10 cellular contexts compared by ENCODE assay signal in the genomic region with DNA sequence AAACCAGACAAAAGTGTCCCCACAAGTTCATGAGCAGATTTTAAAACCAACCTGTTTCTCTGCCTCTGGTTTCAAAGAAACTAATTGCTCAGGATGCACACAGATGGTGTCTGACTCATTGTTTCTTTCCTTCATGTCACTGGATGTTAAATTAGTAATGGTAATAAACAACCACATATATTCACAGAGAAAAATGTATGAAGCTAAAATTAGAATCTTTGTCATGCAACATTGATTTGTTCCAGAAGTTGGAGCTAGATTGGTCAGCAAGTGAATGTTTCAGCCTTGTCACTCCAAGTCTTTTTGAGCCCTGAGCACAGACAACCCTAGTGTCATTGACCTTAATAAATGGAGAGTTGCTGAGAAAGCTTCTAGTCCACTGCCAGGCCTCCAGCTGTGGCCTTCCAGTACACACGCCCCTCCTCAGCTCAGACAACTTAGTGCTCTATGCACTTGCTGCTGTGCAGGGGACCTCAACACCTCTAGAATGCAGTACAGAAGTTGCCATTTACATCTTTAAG.
A peak's percentile ranks its signal among the peaks of the same experiment; 100 is the strongest.
DNase-seq lines count a peak whose midpoint lies in the region; ATAC-seq and TF ChIP-seq lines count a peak whose summit lies in the region.
"Had no signal": no experiment of that assay in that cellular context is flagged by ENCODE, and none has a peak within 500 bp of the region (broad histone marks: within the 10 kb centered on the region; RNA-seq: fewer than 3 reads in every experiment).

No MANE protein-coding gene starts in this region.

- H3K27ac ChIP-seq in PC-3 (ENCODE audit: low read length) = no peak overlapping the region
- peak overlapping the region; percentile 62 to 82 (median 76) for H3K27ac ChIP-seq in esophagus squamous epithelium
- H3K27ac ChIP-seq in stomach = peak overlapping the region in 4 of 5 donors; percentile 67 to 77 (median 68)
- no peak overlapping the region for H3K27ac ChIP-seq in caudate nucleus (ENCODE audit: low read depth, low read length)
- H3K27ac ChIP-seq: HL-60 had no signal

- DNase-seq in NCI-H446 treated with DMSO at 0.1 percent for 48 hours (lab: John Stamatoyannopoulos, UW) (peak; percentile 11), NCI-H446 (lab: John Stamatoyannopoulos, UW) (no peak), PC-3 (peak; percentile 49), esophagus squamous epithelium (lab: John Stamatoyannopoulos, UW) (no peak), stomach (no peak), caudate nucleus (lab: John Stamatoyannopoulos, UW) (no peak), NCI-H1417 (lab: John Stamatoyannopoulos, UW) (no peak), NCI-H526 (lab: John Stamatoyannopoulos, UW) (no peak)

- no peak for TF ChIP-seq EP300 in stomach (IDR thresholded peaks at IDR 0.05)

- no peaks in the 10 kb centered on the region for H3K9me2 ChIP-seq in PC-3 (replicated peaks; ENCODE audit: low read length)

- no peak for TF ChIP-seq POLR2A in esophagus squamous epithelium (IDR thresholded peaks at IDR 0.05)
- no peak for TF ChIP-seq POLR2A in stomach (IDR thresholded peaks at IDR 0.05)

- BruUV-seq in PC-3 (replicated peaks; lab: Mats Ljungman, UMichigan) = no TSS peak

- H3K27me3 ChIP-seq in PC-3 (ENCODE audit: low read length) (no peaks in the 10 kb centered on the region), esophagus squamous epithelium (no peaks in the 10 kb centered on the region), stomach (no peaks in the 10 kb centered on the region)

- H3K4me1 ChIP-seq in PC-3 (ENCODE audit: insufficient read depth, low read length) (peaks cover 27% of the 10 kb centered on the region), esophagus squamous epithelium (peaks cover 0 to 30% (median 24%) of the 10 kb centered on the region in 3 donors), stomach (peaks cover 9 to 38% (median 29%) of the 10 kb centered on the region in 4 donors)

- no peaks in the 10 kb centered on the region for H3K79me2 ChIP-seq in PC-3 (ENCODE audit: low read length)

- 0 out of 2 replicates have a peak overlapping the region, but pooled peaks have one; percentile 9 for H2AFZ ChIP-seq in PC-3 (ENCODE audit: low read length)

- intact Hi-C loops in PC-3 (cut with micrococcal nuclease) (no loop called here), esophagus squamous epithelium (cut with DNase I) (no loop called here), stomach (cut with DNase I; ENCODE audit: low total_unique reads) (no loop called here)

- WGBS in esophagus squamous epithelium, 2 donors = 57 to 88% methylated on average over 1 of the region's 1 CpG
- 45 to 77% (median 75%) methylated on average over 1 of the region's 1 CpG for WGBS in stomach, 5 donors

- no peaks in the 10 kb centered on the region for H4K20me1 ChIP-seq in PC-3 (ENCODE audit: low read length)

- H3K4me3 ChIP-seq in PC-3 (ENCODE audit: low read length) = no peak overlapping the region
- H3K4me3 ChIP-seq in esophagus squamous epithelium = no peak overlapping the region
- no peak overlapping the region for H3K4me3 ChIP-seq in stomach
- H3K4me3 ChIP-seq: A549 had no signal

- H3K36me3 ChIP-seq in PC-3 (ENCODE audit: low read depth, low read length) (no peaks in the 10 kb centered on the region), esophagus squamous epithelium (no peaks in the 10 kb centered on the region), stomach (no peaks in the 10 kb centered on the region)

- TF ChIP-seq CTCF in PC-3 (conservative IDR thresholded peaks at IDR 0.05; ENCODE audit: low read depth, low read length) (no peak), esophagus squamous epithelium (IDR thresholded peaks at IDR 0.05) (no peak), stomach (IDR thresholded peaks at IDR 0.05) (no peak)

- no peaks in the 10 kb centered on the region for H3F3A ChIP-seq in PC-3 (ENCODE audit: low read length, unreplicated experiment)

- ATAC-seq in PC-3 = peak; percentile 57
- ATAC-seq: A549 had no signal

- H3K9me3 ChIP-seq in PC-3 (ENCODE audit: low read length) (no peaks in the 10 kb centered on the region), esophagus squamous epithelium (no peaks in the 10 kb centered on the region), stomach (peaks cover 0 to 4% (median 0%) of the 10 kb centered on the region in 4 donors)

- POLR2A ChIA-PET in PC-3 (lab: Charles Lee; ENCODE audit: unreplicated experiment) = no interaction called here

- no peak overlapping the region for H3K4me2 ChIP-seq in PC-3 (ENCODE audit: low read length)
- H3K4me2 ChIP-seq: A549 had no signal

- no peak overlapping the region for H3K9ac ChIP-seq in PC-3 (ENCODE audit: low read length)

- CTCF ChIA-PET in PC-3 (lab: Charles Lee) = no interaction called here

Comparison
In these comparisons a context has a peak if more than half of its experiments do, and no peak if none do; other contexts are left out.
1. DNase-seq: peak in NCI-H446 treated with DMSO at 0.1 percent for 48 hours (single experiment) and PC-3 (single experiment); none in NCI-H446 (0 of 2), esophagus squamous epithelium (single experiment), stomach (single experiment), caudate nucleus (0 of 61), NCI-H1417 (0 of 3) and NCI-H526 (0 of 2).
2. H3K27ac ChIP-seq: peak in esophagus squamous epithelium (4 of 4) and stomach (4 of 5); none in PC-3 (single experiment) and caudate nucleus (single experiment).